8 cellular contexts compared by ENCODE assay signal in the genomic region with DNA sequence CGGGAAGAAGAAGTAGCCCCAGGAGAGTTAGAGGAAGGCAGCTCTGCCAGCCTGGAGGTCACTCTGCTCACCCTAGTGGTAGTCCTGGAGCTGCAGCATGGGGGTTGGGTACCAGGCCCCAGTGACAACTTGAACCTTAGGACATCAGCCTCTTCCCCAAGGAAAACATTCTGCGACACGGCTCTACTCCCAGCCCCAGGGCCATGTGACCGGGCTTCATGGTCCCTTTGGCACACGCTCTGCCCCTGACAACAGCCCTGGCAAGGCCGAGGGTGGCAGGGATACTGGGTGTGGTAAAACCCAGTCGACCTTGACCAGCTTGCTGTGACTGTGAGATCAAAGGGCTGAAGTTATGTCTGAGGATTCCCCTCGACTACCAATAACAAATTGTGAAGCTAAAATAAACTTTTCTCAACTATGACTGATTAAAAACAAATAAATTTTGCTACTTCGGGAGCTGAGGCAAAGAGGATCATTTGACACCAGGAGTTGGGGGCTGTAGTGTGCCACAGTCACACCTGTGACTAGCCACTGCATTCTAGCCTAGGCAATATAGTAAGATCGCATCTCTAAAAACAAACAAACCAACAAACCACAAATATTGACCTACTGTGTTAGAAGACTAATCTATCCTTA. TPM values are rescaled to one million over a fixed set of nuclear protein-coding genes. Genes with fewer than 3 reads are reported as not detected.
DNase-seq lines count a peak whose midpoint lies in the region; ATAC-seq, FAIRE-seq and TF ChIP-seq lines count a peak whose summit lies in the region.

No MANE protein-coding gene starts in this region.

- intact Hi-C loops in pancreas (cut with DNase I) (no loop called here), uterus (cut with DNase I; ENCODE audit: low total_unique reads) (no loop called here)

- H3K9me3 ChIP-seq in pancreas (no peaks in the 10 kb centered on the region), uterus (no peaks in the 10 kb centered on the region)

- DNase-seq in WTC11 (ENCODE audit: low spot score) (peak; percentile 38), pancreas (peak; percentile 46 to 80 (median 60)), uterus (no peak)
- DNase-seq in stimulated activated CD8-positive, alpha-beta memory T cell treated with anti-CD3 and anti-CD28 coated beads, Interleukin-4, amount 100 ng/mL, for 48 hours = no peak
- no peak for DNase-seq in activated CD4-positive, alpha-beta memory T cell treated with anti-CD3 and anti-CD28 coated beads, Interleukin-2, amount 10 ng/mL, durations not matched to agents 7 days and 5 days

- WGBS in pancreas, 2 donors = 19 to 27% methylated on average over 10 of the region's 10 CpGs

- H3K4me3 ChIP-seq in pancreas (no peak overlapping the region), uterus (no peak overlapping the region)

- no peak overlapping the region for H3K4me3 Mint-ChIP-seq in WTC11
- H3K4me3 Mint-ChIP-seq in activated CD4-positive, alpha-beta memory T cell treated with anti-CD3 and anti-CD28 coated beads, Interleukin-2, amount 10 ng/mL, durations not matched to agents 7 days and 5 days = no peak overlapping the region

- no peak overlapping the region for H3K27ac Mint-ChIP-seq in WTC11
- no peak overlapping the region for H3K27ac Mint-ChIP-seq in activated CD4-positive, alpha-beta memory T cell treated with anti-CD3 and anti-CD28 coated beads, Interleukin-2, amount 10 ng/mL, durations not matched to agents 7 days and 5 days

- H3K4me1 ChIP-seq in pancreas = peaks cover 0 to 4% (median 0%) of the 10 kb centered on the region in 3 donors
- H3K4me1 ChIP-seq in uterus = no peaks in the 10 kb centered on the region

- H3K4me1 Mint-ChIP-seq in WTC11 = peaks cover 12% of the 10 kb centered on the region
- no peaks in the 10 kb centered on the region for H3K4me1 Mint-ChIP-seq in activated CD4-positive, alpha-beta memory T cell treated with anti-CD3 and anti-CD28 coated beads, Interleukin-2, amount 10 ng/mL, durations not matched to agents 7 days and 5 days

- no peak for FAIRE-seq in pancreas (lab: Jason Lieb, UNC)

- H3K36me3 ChIP-seq in pancreas (no peaks in the 10 kb centered on the region), uterus (no peaks in the 10 kb centered on the region)

- no peaks in the 10 kb centered on the region for H3K36me3 Mint-ChIP-seq in WTC11
- H3K36me3 Mint-ChIP-seq in activated CD4-positive, alpha-beta memory T cell treated with anti-CD3 and anti-CD28 coated beads, Interleukin-2, amount 10 ng/mL, durations not matched to agents 7 days and 5 days (ENCODE audit: low read depth) = no peaks in the 10 kb centered on the region

- CTCF ChIA-PET in WTC11 (lab: Charles Lee) = interaction anchor here (0.6 to 1.8 kb wide), 8 partner anchors 10 to 1658 kb away, joined by 3 to 9 read pairs (median 4); no protein-coding TSS in a partner anchor
- CTCF ChIA-PET in activated CD4-positive, alpha-beta memory T cell treated with anti-CD3 and anti-CD28 coated beads, Interleukin-2, amount 10 ng/mL, durations not matched to agents 7 days and 5 days (lab: Charles Lee) = interaction anchor here (0.6 to 0.8 kb wide), 2 partner anchors 10 to 1599 kb away, joined by 3 read pairs; no protein-coding TSS in a partner anchor

- peak overlapping the region in 1 of 4 donors; percentile 64 for H3K27ac ChIP-seq in pancreas
- H3K27ac ChIP-seq in uterus = no peak overlapping the region

- no peaks in the 10 kb centered on the region for H3K27me3 Mint-ChIP-seq in WTC11 (ENCODE audit: low read depth)
- peaks cover 5% of the 10 kb centered on the region for H3K27me3 Mint-ChIP-seq in activated CD4-positive, alpha-beta memory T cell treated with anti-CD3 and anti-CD28 coated beads, Interleukin-2, amount 10 ng/mL, durations not matched to agents 7 days and 5 days

- no peaks in the 10 kb centered on the region for H3K9me3 Mint-ChIP-seq in WTC11
- H3K9me3 Mint-ChIP-seq in activated CD4-positive, alpha-beta memory T cell treated with anti-CD3 and anti-CD28 coated beads, Interleukin-2, amount 10 ng/mL, durations not matched to agents 7 days and 5 days = no peaks in the 10 kb centered on the region

- peak; percentile 67 for ATAC-seq in GM18861 (IDR thresholded peaks at IDR 0.05; ENCODE audit: unreplicated experiment)
- peak; percentile 69 for ATAC-seq in HG02981 (IDR thresholded peaks at IDR 0.05; ENCODE audit: unreplicated experiment)
- peak; percentile 97 for ATAC-seq in WTC11
- peak; percentile 88 to 97 (median 96) for ATAC-seq in pancreas
- ATAC-seq in HG03025 (IDR thresholded peaks at IDR 0.05; ENCODE audit: low FRiP score, unreplicated experiment) = no peak

- TF ChIP-seq CTCF in WTC11 (IDR thresholded peaks at IDR 0.05) = no peak
- peak in 3 of 4 donors; percentile 29 to 40 (median 40) for TF ChIP-seq CTCF in pancreas (IDR thresholded peaks at IDR 0.05)
- no peak for TF ChIP-seq CTCF in uterus (IDR thresholded peaks at IDR 0.05)

- TF ChIP-seq POLR2A in uterus (IDR thresholded peaks at IDR 0.05) = no peak

- POLR2A ChIA-PET in WTC11 (lab: Charles Lee) = no interaction called here
- POLR2A ChIA-PET in activated CD4-positive, alpha-beta memory T cell treated with anti-CD3 and anti-CD28 coated beads, Interleukin-2, amount 10 ng/mL, durations not matched to agents 7 days and 5 days (lab: Charles Lee) = no interaction called here

- H3K27me3 ChIP-seq in pancreas (no peaks in the 10 kb centered on the region), uterus (no peaks in the 10 kb centered on the region)

TF ChIP-seq in WTC11, 78 proteins besides CTCF, POLR2A, EP300 and RAD21:
- TF ChIP-seq RELA (CRISPR knock-in tag; IDR thresholded peaks at IDR 0.05; ENCODE audit: borderline replicate concordance) = no peak
- TF ChIP-seq, protein P1, sequence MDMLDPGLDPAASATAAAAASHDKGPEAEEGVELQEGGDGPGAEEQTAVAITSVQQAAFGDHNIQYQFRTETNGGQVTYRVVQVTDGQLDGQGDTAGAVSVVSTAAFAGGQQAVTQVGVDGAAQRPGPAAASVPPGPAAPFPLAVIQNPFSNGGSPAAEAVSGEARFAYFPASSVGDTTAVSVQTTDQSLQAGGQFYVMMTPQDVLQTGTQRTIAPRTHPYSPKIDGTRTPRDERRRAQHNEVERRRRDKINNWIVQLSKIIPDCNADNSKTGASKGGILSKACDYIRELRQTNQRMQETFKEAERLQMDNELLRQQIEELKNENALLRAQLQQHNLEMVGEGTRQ (CRISPR knock-in tag; IDR thresholded peaks at IDR 0.05) = 0 out of 2 replicates have a peak, but pooled peaks have one; percentile 10
- TF ChIP-seq, protein P2, sequence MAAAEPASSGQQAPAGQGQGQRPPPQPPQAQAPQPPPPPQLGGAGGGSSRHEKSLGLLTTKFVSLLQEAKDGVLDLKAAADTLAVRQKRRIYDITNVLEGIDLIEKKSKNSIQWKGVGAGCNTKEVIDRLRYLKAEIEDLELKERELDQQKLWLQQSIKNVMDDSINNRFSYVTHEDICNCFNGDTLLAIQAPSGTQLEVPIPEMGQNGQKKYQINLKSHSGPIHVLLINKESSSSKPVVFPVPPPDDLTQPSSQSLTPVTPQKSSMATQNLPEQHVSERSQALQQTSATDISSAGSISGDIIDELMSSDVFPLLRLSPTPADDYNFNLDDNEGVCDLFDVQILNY (CRISPR knock-in tag; IDR thresholded peaks at IDR 0.05) = no peak
TF ChIP-seq in WTC11: peak in this region for 1.

RNA-seq across cellular contexts. Expression of a gene that starts 24.4 kb away (rescaled TPM):
- total RNA-seq in WTC11 (2021) (53.8 to 60.3 TPM (median 55.9 TPM) in 3 replicates), pancreas (10 to 100 TPM; 32.1 to 68.0 (median 43.7) TPM), uterus (100 to 1,000 TPM in 2 of 4 donors, 10 to 100 TPM in 2; 63.8 to 198 (median 125) TPM)
- polyA plus RNA-seq in pancreas = 10 to 100 TPM; 16.2 to 16.4 TPM
- 10 to 100 TPM; 63.4 to 65.5 TPM for total RNA-seq in activated CD4-positive, alpha-beta memory T cell treated with anti-CD3 and anti-CD28 coated beads, Interleukin-2, amount 10 ng/mL, durations not matched to agents 7 days and 5 days

Comparison
In these comparisons a context has a peak if more than half of its experiments do, and no peak if none do; other contexts are left out.
1. DNase-seq: peak in WTC11 (single experiment) and pancreas (6 of 6); none in stimulated activated CD8-positive, alpha-beta memory T cell treated with anti-CD3 and anti-CD28 coated beads, Interleukin-4, amount 100 ng/mL, for 48 hours (single experiment), activated CD4-positive, alpha-beta memory T cell treated with anti-CD3 and anti-CD28 coated beads, Interleukin-2, amount 10 ng/mL, durations not matched to agents 7 days and 5 days (single experiment) and uterus (0 of 2).
2. CTCF ChIP-seq: peak in pancreas (3 of 4); none in WTC11 (single experiment) and uterus (0 of 4).